1 cellular context compared by ENCODE assay signal in the genomic region with DNA sequence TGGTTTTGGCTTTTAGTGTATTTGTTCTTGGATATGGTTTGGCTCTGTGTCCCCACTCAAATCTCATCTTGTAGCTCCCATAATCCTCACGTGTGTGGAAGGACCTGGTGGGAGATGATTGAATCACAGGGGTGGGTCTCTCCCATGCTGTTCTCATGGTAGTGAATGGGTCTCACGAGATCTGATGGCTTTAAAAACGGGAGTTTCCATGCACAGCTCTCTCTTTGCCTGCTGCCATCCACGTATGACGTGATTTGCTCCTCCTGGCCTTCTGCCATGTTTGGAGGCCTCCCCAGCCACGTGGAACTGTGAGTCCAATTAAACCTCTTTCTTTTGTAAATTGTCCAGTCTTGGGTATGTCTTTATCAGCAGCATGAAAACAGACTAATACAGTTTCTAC.
TF ChIP-seq lines count a peak whose summit lies in the region.

No MANE protein-coding gene starts in this region.

TF ChIP-seq in A549, 52 proteins besides CTCF, POLR2A, EP300 and RAD21:
- TF ChIP-seq, protein P1, sequence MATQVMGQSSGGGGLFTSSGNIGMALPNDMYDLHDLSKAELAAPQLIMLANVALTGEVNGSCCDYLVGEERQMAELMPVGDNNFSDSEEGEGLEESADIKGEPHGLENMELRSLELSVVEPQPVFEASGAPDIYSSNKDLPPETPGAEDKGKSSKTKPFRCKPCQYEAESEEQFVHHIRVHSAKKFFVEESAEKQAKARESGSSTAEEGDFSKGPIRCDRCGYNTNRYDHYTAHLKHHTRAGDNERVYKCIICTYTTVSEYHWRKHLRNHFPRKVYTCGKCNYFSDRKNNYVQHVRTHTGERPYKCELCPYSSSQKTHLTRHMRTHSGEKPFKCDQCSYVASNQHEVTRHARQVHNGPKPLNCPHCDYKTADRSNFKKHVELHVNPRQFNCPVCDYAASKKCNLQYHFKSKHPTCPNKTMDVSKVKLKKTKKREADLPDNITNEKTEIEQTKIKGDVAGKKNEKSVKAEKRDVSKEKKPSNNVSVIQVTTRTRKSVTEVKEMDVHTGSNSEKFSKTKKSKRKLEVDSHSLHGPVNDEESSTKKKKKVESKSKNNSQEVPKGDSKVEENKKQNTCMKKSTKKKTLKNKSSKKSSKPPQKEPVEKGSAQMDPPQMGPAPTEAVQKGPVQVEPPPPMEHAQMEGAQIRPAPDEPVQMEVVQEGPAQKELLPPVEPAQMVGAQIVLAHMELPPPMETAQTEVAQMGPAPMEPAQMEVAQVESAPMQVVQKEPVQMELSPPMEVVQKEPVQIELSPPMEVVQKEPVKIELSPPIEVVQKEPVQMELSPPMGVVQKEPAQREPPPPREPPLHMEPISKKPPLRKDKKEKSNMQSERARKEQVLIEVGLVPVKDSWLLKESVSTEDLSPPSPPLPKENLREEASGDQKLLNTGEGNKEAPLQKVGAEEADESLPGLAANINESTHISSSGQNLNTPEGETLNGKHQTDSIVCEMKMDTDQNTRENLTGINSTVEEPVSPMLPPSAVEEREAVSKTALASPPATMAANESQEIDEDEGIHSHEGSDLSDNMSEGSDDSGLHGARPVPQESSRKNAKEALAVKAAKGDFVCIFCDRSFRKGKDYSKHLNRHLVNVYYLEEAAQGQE (IDR thresholded peaks at IDR 0.05): peak; percentile 56; the same call in 1 of the 2 replicates
